29 cellular contexts compared by ENCODE assay signal in the genomic region with DNA sequence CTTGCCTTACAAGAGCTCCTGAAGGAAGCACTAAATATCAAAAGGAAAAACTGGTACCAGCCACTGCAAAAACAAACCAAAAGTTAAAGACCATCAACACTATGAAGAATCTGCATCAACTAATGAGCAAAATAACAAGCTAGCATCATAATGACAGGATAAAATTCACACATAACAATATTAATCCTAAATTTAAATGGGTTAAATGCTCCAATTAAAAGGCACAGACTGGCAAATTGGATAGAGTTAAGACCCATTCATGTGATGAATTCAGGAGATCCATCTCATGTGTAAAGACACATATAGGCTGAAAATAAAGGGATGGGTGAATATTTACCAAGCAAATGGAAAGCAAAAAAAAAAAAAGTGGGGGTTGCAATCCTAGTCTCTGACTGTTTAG.
"Had no signal": no experiment of that assay in that cellular context is flagged by ENCODE, and none has a peak within 500 bp of the region (broad histone marks: within the 10 kb centered on the region; RNA-seq: fewer than 3 reads in every experiment).

No MANE protein-coding gene starts in this region.

- H3K4me3 ChIP-seq: stomach, suprapubic skin, testis, thoracic aorta, thyroid gland, tibial artery, tibial nerve, transverse colon, upper lobe of left lung, upper lobe of right lung, uterus, vagina had no signal

- H3K9me3 ChIP-seq: stomach, suprapubic skin, testis, thoracic aorta, thyroid gland, tibial artery, transverse colon, upper lobe of left lung, upper lobe of right lung, uterus had no signal

- ATAC-seq: stimulated activated effector memory CD8-positive, alpha-beta T cell treated with anti-CD3 and anti-CD28 coated beads, Interleukin-12 subunit alpha, Interleukin-12 subunit beta, amount 100 ng/mL, for 72 hours; stimulated activated memory B cell treated with anti-CD40 and anti-IgM and Interleukin-4, amounts not matched to agents 10 μg/mL and 1 μg/mL and 100 μg/mL, for 72 hours; stimulated activated naive B cell treated with anti-CD40 and anti-IgM and Interleukin-4, amounts not matched to agents 10 μg/mL and 1 μg/mL and 100 μg/mL, for 72 hours; stimulated activated naive CD8-positive, alpha-beta T cell treated with anti-CD3 and anti-CD28 coated beads, Interleukin-15, amount 100 ng/mL, for 72 hours; stimulated activated naive CD8-positive, alpha-beta T cell treated with anti-CD3 and anti-CD28 coated beads, Interleukin-15, Interleukin-2, amounts not matched to agents 100 U/mL and 50 U/mL, for 24 hours; upper lobe of right lung had no signal

- H3K27ac ChIP-seq: stomach, suprapubic skin, testis, thoracic aorta, thyroid gland, tibial artery, tibial nerve, transverse colon, upper lobe of left lung, upper lobe of right lung, uterus, vagina had no signal

- H3K4me3 Mint-ChIP-seq: stimulated activated effector memory CD8-positive, alpha-beta T cell treated with anti-CD3 and anti-CD28 coated beads, Interleukin-12 subunit alpha, Interleukin-12 subunit beta, amount 100 ng/mL, for 72 hours; stimulated activated memory B cell treated with anti-CD40 and anti-IgM and Interleukin-4, amounts not matched to agents 10 μg/mL and 1 μg/mL and 100 μg/mL, for 72 hours; stimulated activated naive B cell treated with anti-CD40 and anti-IgM and Interleukin-4, amounts not matched to agents 10 μg/mL and 1 μg/mL and 100 μg/mL, for 72 hours; stimulated activated naive CD8-positive, alpha-beta T cell treated with anti-CD3 and anti-CD28 coated beads, Interleukin-15, amount 100 ng/mL, for 72 hours; stimulated activated naive CD8-positive, alpha-beta T cell treated with anti-CD3 and anti-CD28 coated beads, Interleukin-15, Interleukin-2, amounts not matched to agents 100 ng/mL and 50 ng/mL, for 24 hours; type B pancreatic cell had no signal

- H3K27me3 ChIP-seq: stomach, suprapubic skin, testis, thyroid gland, tibial artery, tibial nerve, transverse colon, upper lobe of left lung, upper lobe of right lung, uterus, vagina had no signal

- H3K27ac Mint-ChIP-seq: stimulated activated naive B cell treated with anti-CD40 and anti-IgM and Interleukin-4, amounts not matched to agents 10 μg/mL and 1 μg/mL and 100 μg/mL, for 72 hours; stimulated activated naive CD8-positive, alpha-beta T cell treated with anti-CD3 and anti-CD28 coated beads, Interleukin-15, amount 100 ng/mL, for 72 hours had no signal

- H3K4me1 ChIP-seq: testis, tibial artery, tibial nerve, upper lobe of left lung, uterus had no signal

- FAIRE-seq: urothelium cell line had no signal

- DNase-seq: stimulated activated CD4-positive, alpha-beta T cell treated with anti-CD3 and anti-CD28 coated beads, Interleukin-2, amount 100 ng/mL, for 48 hours; stimulated activated CD4-positive, alpha-beta T cell treated with anti-CD3 and anti-CD28 coated beads, Interleukin-4, amount 100 ng/mL, for 1 hour; stimulated activated CD4-positive, alpha-beta T cell treated with anti-CD3 and anti-CD28 coated beads, Interleukin-4, amount 100 ng/mL, for 24 hours; stimulated activated CD4-positive, alpha-beta T cell treated with anti-CD3 and anti-CD28 coated beads, Interleukin-4, amount 100 ng/mL, for 4 hours; stimulated activated CD8-positive, alpha-beta memory T cell treated with anti-CD3 and anti-CD28 coated beads, Interleukin-4, amount 100 ng/mL, for 48 hours; stimulated activated naive B cell treated with anti-CD40 and anti-IgM and Interleukin-4, amounts not matched to agents 10 μg/mL and 1 μg/mL and 100 μg/mL, for 72 hours; stimulated activated naive CD4-positive, alpha-beta T cell; stimulated activated naive CD4-positive, alpha-beta T cell treated with Interleukin-2 at 50 U/mL for 16 hours; stimulated activated naive CD8-positive, alpha-beta T cell treated with anti-CD3 and anti-CD28 coated beads, Interleukin-15, amount 100 ng/mL, for 72 hours; stimulated activated naive CD8-positive, alpha-beta T cell treated with anti-CD3 and anti-CD28 coated beads, Interleukin-15, Interleukin-2, amounts not matched to agents 100 U/mL and 50 U/mL, for 24 hours; stomach; substantia nigra; testis; thyroid gland; tibial artery; transverse colon; trophoblast cell; upper lobe of left lung; upper lobe of right lung; uterus had no signal

- H3K27me3 Mint-ChIP-seq: stimulated activated memory B cell treated with anti-CD40 and anti-IgM and Interleukin-4, amounts not matched to agents 10 μg/mL and 1 μg/mL and 100 μg/mL, for 72 hours; stimulated activated naive B cell treated with anti-CD40 and anti-IgM and Interleukin-4, amounts not matched to agents 10 μg/mL and 1 μg/mL and 100 μg/mL, for 72 hours; stimulated activated naive CD8-positive, alpha-beta T cell treated with anti-CD3 and anti-CD28 coated beads, Interleukin-15, amount 100 ng/mL, for 72 hours; stimulated activated naive CD8-positive, alpha-beta T cell treated with anti-CD3 and anti-CD28 coated beads, Interleukin-15, Interleukin-2, amounts not matched to agents 100 ng/mL and 50 ng/mL, for 24 hours; type B pancreatic cell had no signal

- H3K36me3 ChIP-seq: thoracic aorta, thyroid gland, uterus, vagina had no signal
